ENCODE assay signal across 36 cellular contexts in the genomic region with DNA sequence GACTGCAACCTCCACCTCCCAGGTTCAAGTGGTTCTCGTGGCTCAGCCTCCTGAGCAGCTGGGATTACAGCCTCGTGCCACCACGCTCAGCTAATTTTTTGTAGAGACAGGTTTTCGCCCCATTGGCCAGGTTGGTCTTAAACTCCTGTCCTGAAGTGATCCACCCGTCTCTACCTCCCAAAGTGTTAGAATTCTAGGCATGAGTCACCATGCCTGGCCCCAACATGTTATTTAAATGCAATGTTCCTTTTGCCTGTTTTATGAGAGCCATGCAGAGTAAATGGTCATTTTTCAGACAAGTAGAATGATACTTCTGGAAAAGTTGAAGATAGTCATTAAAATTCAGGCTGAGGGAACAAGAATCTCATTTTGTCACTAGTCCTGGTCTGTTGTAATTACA.
"Had no signal": no experiment of that assay in that cellular context is flagged by ENCODE, and none has a peak within 500 bp of the region (broad histone marks: within the 10 kb centered on the region; RNA-seq: fewer than 3 reads in every experiment).

No MANE protein-coding gene starts in this region.

- H3K9me3 ChIP-seq: ascending aorta, SJCRH30 had no signal

- H3K36me3 ChIP-seq: ascending aorta, SJCRH30 had no signal

- H3K27ac Mint-ChIP-seq: activated CD4-positive, alpha-beta T cell treated with anti-CD3 and anti-CD28 coated beads for 36 hours; activated CD4-positive, alpha-beta T cell treated with anti-CD3 and anti-CD28 coated beads, Interleukin-2, amount 10 ng/mL, durations not matched to agents 7 days and 5 days; activated CD8-positive, alpha-beta T cell treated with anti-CD3 and anti-CD28 coated beads, Interleukin-2, amount 10 ng/mL, durations not matched to agents 7 days and 5 days; activated naive CD4-positive, alpha-beta T cell treated with anti-CD3 and anti-CD28 coated beads, Interleukin-2, amount 50 U/mL, for 24 hours; activated naive CD8-positive, alpha-beta T cell treated with anti-CD3 and anti-CD28 coated beads, Interleukin-2, amount 10 ng/mL, durations not matched to agents 7 days and 5 days; activated T-cell treated with anti-CD3 and anti-CD28 coated beads, Interleukin-2, amount 50 U/mL, for 24 hours; activated T-helper 2 cell treated with anti-CD3 and anti-CD28 coated beads, Interferon-gamma antibody, Interleukin-2, Interleukin-4, amounts not matched to agents 10 μg/mL and 5 μg/mL and 100 μg/mL, durations not matched to agents 14 hours and 24 hours and 36 hours; T-helper 1 cell treated with Interleukin-12 subunit alpha and Interleukin-12 subunit beta and Interleukin-4 antibody, amounts not matched to agents 30 μg/mL and 1 μg/mL, for 36 hours; T-helper 2 cell treated with Interferon-gamma antibody and Interleukin-4, amounts not matched to agents 5 μg/mL and 100 μg/mL, for 36 hours; WTC11 had no signal

- H3K36me3 Mint-ChIP-seq: activated naive CD4-positive, alpha-beta T cell treated with anti-CD3 and anti-CD28 coated beads, Interleukin-2, amount 50 U/mL, for 24 hours; activated naive CD8-positive, alpha-beta T cell treated with anti-CD3 and anti-CD28 coated beads, Interleukin-2, amount 10 ng/mL, durations not matched to agents 7 days and 5 days; WTC11 had no signal

- H2AFZ ChIP-seq: PC-9 had no signal

- H3K4me3 ChIP-seq: ascending aorta, PC-9, SJCRH30, SK-N-MC had no signal

- DNase-seq: activated CD4-positive, alpha-beta T cell treated with anti-CD3 and anti-CD28 coated beads for 36 hours; activated CD4-positive, alpha-beta T cell treated with anti-CD3 and anti-CD28 coated beads, Interleukin-2, amount 10 ng/mL, durations not matched to agents 7 days and 5 days; activated CD4-positive, alpha-beta T cell treated with anti-CD3 and anti-CD28 coated beads, Interleukin-2, amount 50 U/mL, for 48 hours; activated CD8-positive, alpha-beta T cell treated with anti-CD3 and anti-CD28 coated beads, Interleukin-2, amount 10 ng/mL, durations not matched to agents 7 days and 5 days; activated gamma-delta T cell; activated naive CD4-positive, alpha-beta T cell treated with Interleukin-2 at 50 U/mL for 16 hours; activated naive CD8-positive, alpha-beta T cell treated with anti-CD3 and anti-CD28 coated beads, Interleukin-2, amount 10 ng/mL, durations not matched to agents 7 days and 5 days; activated T-cell treated with anti-CD3 and anti-CD28 coated beads, Interleukin-2, amount 50 U/mL, for 24 hours; amygdala; caudate nucleus; cerebellar nuclear complex; Kasumi-1; KBM-7; MV-4-11; NCI-H1092; NCI-H1436 treated with DMSO at 0.1 percent for 48 hours; NCI-H187; NCI-H2029 treated with DMSO at 0.1 percent for 48 hours; NCI-H2107; NCI-H2171; NCI-H510A; NCI-H526; NCI-H748 treated with DMSO at 0.1 percent for 48 hours; PC-9; SHP77; SJCRH30 had no signal

- ATAC-seq: activated CD4-positive, alpha-beta T cell treated with anti-CD3 and anti-CD28 coated beads for 36 hours; activated CD4-positive, CD25-positive, alpha-beta regulatory T cell treated with anti-CD3 and anti-CD28 coated beads, Interleukin-2, amount 50 U/mL, for 24 hours; activated CD8-positive, alpha-beta T cell treated with anti-CD3 and anti-CD28 coated beads, Interleukin-2, amount 10 ng/mL, durations not matched to agents 7 days and 5 days had no signal

- FAIRE-seq: RCC 7860, TTC549 had no signal

- H3K9me3 Mint-ChIP-seq: activated CD4-positive, alpha-beta T cell treated with anti-CD3 and anti-CD28 coated beads, Interleukin-2, amount 10 ng/mL, durations not matched to agents 7 days and 5 days; activated naive CD4-positive, alpha-beta T cell treated with anti-CD3 and anti-CD28 coated beads, Interleukin-2, amount 50 U/mL, for 24 hours; activated naive CD8-positive, alpha-beta T cell treated with anti-CD3 and anti-CD28 coated beads, Interleukin-2, amount 10 ng/mL, durations not matched to agents 7 days and 5 days; activated T-cell treated with anti-CD3 and anti-CD28 coated beads, Interleukin-2, amount 50 U/mL, for 24 hours; activated T-helper 2 cell treated with anti-CD3 and anti-CD28 coated beads, Interferon-gamma antibody, Interleukin-2, Interleukin-4, amounts not matched to agents 10 μg/mL and 5 μg/mL and 100 μg/mL, durations not matched to agents 14 hours and 24 hours and 36 hours; T-helper 1 cell treated with Interleukin-12 subunit alpha and Interleukin-12 subunit beta and Interleukin-4 antibody, amounts not matched to agents 30 μg/mL and 1 μg/mL, for 36 hours; T-helper 2 cell treated with Interferon-gamma antibody and Interleukin-4, amounts not matched to agents 5 μg/mL and 100 μg/mL, for 36 hours; WTC11 had no signal

- H3K27me3 ChIP-seq: ascending aorta had no signal

- H3K4me1 Mint-ChIP-seq: activated naive CD4-positive, alpha-beta T cell treated with anti-CD3 and anti-CD28 coated beads, Interleukin-2, amount 50 U/mL, for 24 hours had no signal

- H3K27ac ChIP-seq: ascending aorta, PC-9, SJCRH30, SK-N-MC had no signal

- H3K4me1 ChIP-seq: SJCRH30 had no signal

- H3K4me3 Mint-ChIP-seq: activated CD4-positive, alpha-beta T cell treated with anti-CD3 and anti-CD28 coated beads for 36 hours; activated CD4-positive, alpha-beta T cell treated with anti-CD3 and anti-CD28 coated beads, Interleukin-2, amount 10 ng/mL, durations not matched to agents 7 days and 5 days; activated CD8-positive, alpha-beta T cell treated with anti-CD3 and anti-CD28 coated beads, Interleukin-2, amount 10 ng/mL, durations not matched to agents 7 days and 5 days; activated naive CD4-positive, alpha-beta T cell treated with anti-CD3 and anti-CD28 coated beads, Interleukin-2, amount 50 U/mL, for 24 hours; activated naive CD8-positive, alpha-beta T cell treated with anti-CD3 and anti-CD28 coated beads, Interleukin-2, amount 10 ng/mL, durations not matched to agents 7 days and 5 days; activated T-cell treated with anti-CD3 and anti-CD28 coated beads, Interleukin-2, amount 50 U/mL, for 24 hours; T-helper 1 cell treated with Interleukin-12 subunit alpha and Interleukin-12 subunit beta and Interleukin-4 antibody, amounts not matched to agents 30 μg/mL and 1 μg/mL, for 36 hours; T-helper 2 cell treated with Interferon-gamma antibody and Interleukin-4, amounts not matched to agents 5 μg/mL and 100 μg/mL, for 36 hours; WTC11 had no signal

- H3K4me2 ChIP-seq: PC-9 had no signal
